Comparison of ENCODE assay signal across 9 cellular contexts in the genomic region with DNA sequence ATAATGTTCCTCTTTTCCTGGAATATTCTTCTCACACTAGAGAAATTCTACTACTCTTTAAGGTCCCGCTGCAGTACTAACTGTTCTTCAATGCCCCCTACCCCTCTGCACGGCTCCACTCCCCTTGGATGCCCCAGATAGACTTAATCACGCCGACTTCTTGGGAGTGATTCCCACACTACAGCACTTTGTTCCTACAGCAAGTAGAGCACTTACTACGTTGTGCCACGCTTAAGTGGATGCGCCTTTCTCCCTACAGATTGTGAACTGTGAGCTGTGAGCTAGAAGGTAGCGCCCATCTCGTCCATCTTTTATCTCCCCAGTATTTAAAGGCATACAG. TPM values are rescaled to one million over a fixed set of nuclear protein-coding genes. Genes with fewer than 3 reads are reported as not detected.
DNase-seq lines count a peak whose midpoint lies in the region; ATAC-seq, FAIRE-seq and TF ChIP-seq lines count a peak whose summit lies in the region.
"Had no signal": no experiment of that assay in that cellular context is flagged by ENCODE, and none has a peak within 500 bp of the region (broad histone marks: within the 10 kb centered on the region; RNA-seq: fewer than 3 reads in every experiment).

No MANE protein-coding gene starts in this region.

- TF ChIP-seq POLR2A in GM12878 (IDR thresholded peaks at IDR 0.05; ENCODE audit: low read depth, low read length) (no peak), vagina (IDR thresholded peaks at IDR 0.05) (no peak)

- intact Hi-C loops in left ventricle myocardium inferior (cut with micrococcal nuclease) = no loop called here
- intact Hi-C loops in cardiac septum (cut with DNase I) = loop anchor here (5.0 kb wide), 1 partner anchor 115 kb away; a partner anchor contains a TSS
- intact Hi-C loops in GM12878 (cut with micrococcal nuclease; ENCODE audit: unreplicated experiment) = no loop called here
- intact Hi-C loops in vagina (cut with DNase I) = no loop called here

- peak overlapping the region; percentile 66; the same call in 1 of the 2 replicates for H3K9ac ChIP-seq in GM12878 (ENCODE audit: control insufficient read depth, insufficient read depth, low read length)

- H4K20me1 ChIP-seq in GM12878 (ENCODE audit: control insufficient read depth, insufficient read depth) = no peaks in the 10 kb centered on the region

- TF ChIP-seq EP300 in GM12878 (IDR thresholded peaks at IDR 0.05; ENCODE audit: borderline replicate concordance in 1 of 2, control insufficient read depth in 1 of 2, low read depth in 2 of 2, low read length in 2 of 2) = no peak

- ATAC-seq in GM12878 (no peak), GM21576 (IDR thresholded peaks at IDR 0.05; ENCODE audit: unreplicated experiment) (no peak)

- POLR2A ChIA-PET in GM12878 (lab: Charles Lee) = interaction anchor here (1.3 to 4.3 kb wide), 3 partner anchors 10 to 157 kb away, joined by 3 to 68 read pairs (median 3); a partner anchor contains a TSS

- BruUV-seq in GM12878 (replicated peaks; lab: Mats Ljungman, UMichigan) = no TSS peak

- H3K27me3 ChIP-seq in left ventricle myocardium inferior (ENCODE audit: low read depth) = no peaks in the 10 kb centered on the region
- H3K27me3 ChIP-seq in GM12878 (replicated peaks in 1 of 2; ENCODE audit: control insufficient read depth in 2 of 2, insufficient read depth in 2 of 2, low read length in 1 of 2) = no peaks in the 10 kb centered on the region
- H3K27me3 ChIP-seq in vagina = no peaks in the 10 kb centered on the region

- H3K4me1 ChIP-seq in left ventricle myocardium inferior (peaks cover 59% of the 10 kb centered on the region), GM12878 (ENCODE audit: control insufficient read depth, insufficient read depth, low read length) (no peaks in the 10 kb centered on the region), vagina (peaks cover 55% of the 10 kb centered on the region)

- TF ChIP-seq CTCF in left ventricle myocardium inferior (IDR thresholded peaks at IDR 0.05; ENCODE audit: borderline replicate concordance) (no peak), GM12878 (IDR thresholded peaks at IDR 0.05 in 2 of 3, conservative IDR thresholded peaks at IDR 0.05 in 1 of 3; ENCODE audit: control insufficient read depth in 2 of 3, extremely low read depth in 1 of 3, insufficient read depth in 1 of 3, low read depth in 3 of 3, low read length in 3 of 3) (no peak), vagina (IDR thresholded peaks at IDR 0.05) (no peak), GM20000 (IDR thresholded peaks at IDR 0.05; ENCODE audit: extremely low read depth, missing control alignments) (no peak)

- FAIRE-seq in GM12878 (lab: Jason Lieb, UNC) = no peak
- FAIRE-seq: colon had no signal

- WGBS in GM12878 (ENCODE audit: insufficient coverage, insufficient replicate concordance, low lambda C conversion rate, missing lambda C conversion rate) = 67% methylated on average over 9 of the region's 9 CpGs

- SMC1A ChIA-PET in GM12878 (lab: Charles Lee; ENCODE audit: uncharacterized antibody, unreplicated experiment) = interaction anchor here (0.9 to 3.7 kb wide), 4 partner anchors 23 to 130 kb away, joined by 3 to 17 read pairs (median 4); a partner anchor contains a TSS

- H2AFZ ChIP-seq in GM12878 (ENCODE audit: control insufficient read depth, low read depth, low read length) = peak overlapping the region; percentile 29; the same call in 1 of the 2 replicates

- H3K9me3 ChIP-seq in left ventricle myocardium inferior (replicated peaks) = peaks cover 43% of the 10 kb centered on the region
- peaks cover 12% of the 10 kb centered on the region for H3K9me3 ChIP-seq in GM12878 (replicated peaks; ENCODE audit: control insufficient read depth, insufficient read depth, low read length)
- peaks cover 7% of the 10 kb centered on the region for H3K9me3 ChIP-seq in vagina

- H3K4me3 ChIP-seq in left ventricle myocardium inferior = peak overlapping the region; percentile 88
- H3K4me3 ChIP-seq in GM12878 = peak overlapping the region; percentile 89
- H3K4me3 ChIP-seq in vagina = peak overlapping the region; percentile 74 to 78

- RAD21 ChIA-PET in GM12878 (lab: Charles Lee; ENCODE audit: unreplicated experiment) = interaction anchor here (1.5 to 5.0 kb wide), 3 partner anchors 23 to 129 kb away, joined by 5 to 34 read pairs (median 7); a partner anchor contains a TSS

- peaks cover 48% of the 10 kb centered on the region for H3K36me3 ChIP-seq in left ventricle myocardium inferior
- peaks cover 0 to 6% of the 10 kb centered on the region in 2 experiments; a peak in 1 of 4 replicates for H3K36me3 ChIP-seq in GM12878 (ENCODE audit: control insufficient read depth in 2 of 2, insufficient read depth in 2 of 2, low read length in 1 of 2)
- peaks cover 6 to 39% of the 10 kb centered on the region in 2 donors for H3K36me3 ChIP-seq in vagina

- H3K4me2 ChIP-seq in GM12878 (ENCODE audit: control insufficient read depth, insufficient read depth) = peak overlapping the region; percentile 73

- DNase-seq in left ventricle myocardium inferior (no peak), cardiac septum (ENCODE audit: low spot score) (no peak), GM12878 (ENCODE audit: low read depth, low spot score) (no peak), mesenteric fat pad (ENCODE audit: low spot score) (peak; percentile 51), vagina (ENCODE audit: extremely low spot score in 2 of 2) (no peak), COLO829 (ENCODE audit: low spot score) (no peak), GM20000 (ENCODE audit: low spot score) (no peak)

- in situ Hi-C loops in GM12878 (cut with MboI) = no loop called here

- CTCF ChIA-PET in GM12878 (lab: Yijun Ruan, JAX) = interaction anchor here (1.0 to 2.9 kb wide), 4 partner anchors 22 to 36 kb away, joined by 4 to 23 read pairs (median 9); a partner anchor contains a TSS

- H3K79me2 ChIP-seq in GM12878 (ENCODE audit: control insufficient read depth, insufficient read depth, low read length) = peaks cover 2% of the 10 kb centered on the region; the same call in 1 of the 2 replicates

- TF ChIP-seq RAD21 in GM12878 (IDR thresholded peaks at IDR 0.05; ENCODE audit: insufficient read depth, low read depth, low read length) = no peak

- H3K27ac ChIP-seq in left ventricle myocardium inferior (replicated peaks) = peak overlapping the region; percentile 99
- no peak overlapping the region for H3K27ac ChIP-seq in GM12878 (ENCODE audit: control insufficient read depth, insufficient read depth)
- peak overlapping the region; percentile 98 for H3K27ac ChIP-seq in vagina

RNA-seq across cellular contexts. Expression of a gene that starts 2.2 kb away (rescaled TPM):
- total RNA-seq in left ventricle myocardium inferior (11.8 TPM), cardiac septum (19.8 TPM), GM12878 (2014; rRNA removed) (3.4 and 3.8 TPM in 2 replicates), GM12878 (2014; rRNA removed; fragmentation: Illumina TruSeq; extraction: Trizol) (3.5 and 3.8 TPM in 2 replicates), GM12878 (2021) (3.1 and 3.2 TPM in 2 replicates), mesenteric fat pad (18.8 TPM), vagina (20.9 TPM)
- 11.6 and 13.0 TPM in 2 replicates for total RNA-seq in GM12878 (2013; cell fraction: nucleolus; rRNA removed)
- 1.8 TPM for polyA plus RNA-seq in GM12878 (2011; ENCODE audit: low read depth)
- polyA plus RNA-seq in GM12878 (2011; rRNA removed) (4.7 and 6.3 TPM in 2 replicates), GM12878 (2014; fragmentation: Illumina TruSeq; extraction: Trizol) (3.4 and 4.5 TPM in 2 replicates), GM12878 (2014; fragmentation: Nextera tagmentation; extraction: Ambion mirVana) (1 to 10 TPM in 1 of 2 experiments, under 1 TPM in 1; 0.85 to 1.1 TPM), GM12878 (2014; rRNA removed) (1.8 and 1.9 TPM in 2 replicates), GM12878 (2016; fragmentation: Nextera tagmentation; extraction: Ambion mirVana) (1 to 10 TPM; 2.6 to 2.9 TPM)
- polyA plus RNA-seq in GM12878 (2011; cell fraction: cytosol; rRNA removed) = 2.2 and 2.6 TPM in 2 replicates
- polyA plus RNA-seq in GM12878 (2011; cell fraction: nucleus; rRNA removed) = 4.5 and 5.6 TPM in 2 replicates
- polyA plus RNA-seq in GM12878 (2012) = 1.7 and 2.9 TPM in 2 replicates
- polyA minus RNA-seq in GM12878 (2011; rRNA and poly(A)+ RNA removed) = 6.4 and 6.9 TPM in 2 replicates
- 2.3 and 2.5 TPM in 2 replicates for polyA minus RNA-seq in GM12878 (2011; cell fraction: cytosol; rRNA and poly(A)+ RNA removed)
- polyA minus RNA-seq in GM12878 (2011; cell fraction: nucleus; rRNA and poly(A)+ RNA removed) = 5.6 TPM in 2 replicates

RNA-seq across cellular contexts. Expression of a gene that starts 23.3 kb away (rescaled TPM):
- total RNA-seq in left ventricle myocardium inferior = 54.6 TPM
- total RNA-seq in cardiac septum = 67.3 TPM
- 201 and 203 TPM in 2 replicates for total RNA-seq in GM12878 (2013; cell fraction: nucleolus; rRNA removed)
- 107 and 127 TPM in 2 replicates for total RNA-seq in GM12878 (2014; rRNA removed)
- 230 and 249 TPM in 2 replicates for total RNA-seq in GM12878 (2014; rRNA removed; fragmentation: Illumina TruSeq; extraction: Trizol)
- 190 and 194 TPM in 2 replicates for total RNA-seq in GM12878 (2021)
- polyA plus RNA-seq in GM12878 (2011; ENCODE audit: low read depth) = 79.9 TPM
- polyA plus RNA-seq in GM12878 (2011; rRNA removed) = 279 and 291 TPM in 2 replicates
- polyA plus RNA-seq in GM12878 (2011; cell fraction: cytosol; rRNA removed) = 104 and 113 TPM in 2 replicates
- polyA plus RNA-seq in GM12878 (2011; cell fraction: nucleus; rRNA removed) = 61.6 and 89.4 TPM in 2 replicates
- polyA plus RNA-seq in GM12878 (2012) = 103 and 125 TPM in 2 replicates
- 280 and 322 TPM in 2 replicates for polyA plus RNA-seq in GM12878 (2014; fragmentation: Illumina TruSeq; extraction: Trizol)
- 100 to 1,000 TPM in 1 of 2 experiments, 10 to 100 TPM in 1; 80.5 to 138 TPM for polyA plus RNA-seq in GM12878 (2014; fragmentation: Nextera tagmentation; extraction: Ambion mirVana)
- 166 and 190 TPM in 2 replicates for polyA plus RNA-seq in GM12878 (2014; rRNA removed)
- 100 to 1,000 TPM; 242 to 260 TPM for polyA plus RNA-seq in GM12878 (2016; fragmentation: Nextera tagmentation; extraction: Ambion mirVana)
- 104 and 152 TPM in 2 replicates for polyA minus RNA-seq in GM12878 (2011; rRNA and poly(A)+ RNA removed)
- 50.0 and 62.1 TPM in 2 replicates for polyA minus RNA-seq in GM12878 (2011; cell fraction: cytosol; rRNA and poly(A)+ RNA removed)
- polyA minus RNA-seq in GM12878 (2011; cell fraction: nucleus; rRNA and poly(A)+ RNA removed) = 52.5 and 101 TPM in 2 replicates
- 111 TPM for total RNA-seq in mesenteric fat pad
- 64.3 TPM for total RNA-seq in vagina

RNA-seq across cellular contexts. Expression of a gene that starts 57.1 kb away (rescaled TPM):
- total RNA-seq in left ventricle myocardium inferior (78.6 TPM), cardiac septum (46.0 TPM), GM12878 (2014; rRNA removed) (0.23 TPM in 1 of 2 replicates, not detected in the other), GM12878 (2014; rRNA removed; fragmentation: Illumina TruSeq; extraction: Trizol) (not detected in 2 replicates), GM12878 (2021) (0.37 TPM in 1 of 2 replicates, not detected in the other), mesenteric fat pad (8.3 TPM), vagina (26.5 TPM)
- not detected in 2 replicates for total RNA-seq in GM12878 (2013; cell fraction: nucleolus; rRNA removed)
- not detected for polyA plus RNA-seq in GM12878 (2011; ENCODE audit: low read depth)
- polyA plus RNA-seq in GM12878 (2011; rRNA removed) (0.08 TPM in 1 of 2 replicates, not detected in the other), GM12878 (2014; fragmentation: Illumina TruSeq; extraction: Trizol) (0.27 TPM in 1 of 2 replicates, not detected in the other), GM12878 (2014; fragmentation: Nextera tagmentation; extraction: Ambion mirVana) (not detected), GM12878 (2014; rRNA removed) (0.06 TPM in 1 of 2 replicates, not detected in the other), GM12878 (2016; fragmentation: Nextera tagmentation; extraction: Ambion mirVana) (not detected)
- 0.03 and 0.12 TPM in 2 replicates for polyA plus RNA-seq in GM12878 (2011; cell fraction: cytosol; rRNA removed)
- polyA plus RNA-seq in GM12878 (2011; cell fraction: nucleus; rRNA removed) = 0.10 and 0.36 TPM in 2 replicates
- 0.16 and 0.18 TPM in 2 replicates for polyA plus RNA-seq in GM12878 (2012)
- polyA minus RNA-seq in GM12878 (2011; rRNA and poly(A)+ RNA removed) = not detected in 2 replicates
- polyA minus RNA-seq in GM12878 (2011; cell fraction: cytosol; rRNA and poly(A)+ RNA removed) = not detected in 2 replicates
- not detected in 2 replicates for polyA minus RNA-seq in GM12878 (2011; cell fraction: nucleus; rRNA and poly(A)+ RNA removed)
